26 cellular contexts compared by ENCODE assay signal in the genomic region with DNA sequence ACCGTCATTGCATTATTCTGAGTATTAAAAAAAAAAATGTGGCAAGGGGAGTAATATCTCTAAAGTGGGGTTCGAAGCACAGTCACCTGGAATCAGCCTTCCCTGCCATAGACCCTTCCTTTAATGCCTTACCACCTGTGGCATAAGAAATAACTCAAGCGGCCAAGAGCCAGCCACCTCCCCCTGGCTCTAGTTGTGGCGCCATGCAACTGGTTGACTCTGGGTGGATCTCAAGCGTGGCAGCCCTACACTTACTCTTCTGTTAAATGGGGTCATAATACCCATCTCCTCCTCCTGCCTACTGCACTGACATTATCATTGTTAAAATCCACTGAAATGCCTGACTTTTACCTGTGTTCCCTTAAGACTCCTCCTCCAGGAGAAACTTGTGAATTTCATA.
A peak's percentile ranks its signal among the peaks of the same experiment; 100 is the strongest.
DNase-seq lines count a peak whose midpoint lies in the region; ATAC-seq, FAIRE-seq and TF ChIP-seq lines count a peak whose summit lies in the region.
"Had no signal": no experiment of that assay in that cellular context is flagged by ENCODE, and none has a peak within 500 bp of the region (broad histone marks: within the 10 kb centered on the region; RNA-seq: fewer than 3 reads in every experiment).

No MANE protein-coding gene starts in this region.

- POLR2A ChIA-PET in activated naive CD8-positive, alpha-beta T cell treated with anti-CD3 and anti-CD28 coated beads, Interleukin-2, amount 10 ng/mL, durations not matched to agents 7 days and 5 days (lab: Charles Lee) = no interaction called here
- POLR2A ChIA-PET in HEK293 (lab: Yijun Ruan, JAX) = no interaction called here

- ATAC-seq in activated naive CD8-positive, alpha-beta T cell treated with anti-CD3 and anti-CD28 coated beads, Interleukin-2, amount 10 ng/mL, durations not matched to agents 7 days and 5 days (ENCODE audit: low read depth) = no peak
- ATAC-seq: CD8-positive, alpha-beta T cell; GM12878 had no signal

- H3K4me3 ChIP-seq in HEK293 (ENCODE audit: low read depth, low read length) (no peak overlapping the region), bronchial epithelial cell (ENCODE audit: low read depth, low read length) (no peak overlapping the region), adrenal gland (no peak overlapping the region)
- H3K4me3 ChIP-seq: BLaER1, GM12878, GM23248 had no signal

- WGBS in adrenal gland, 4 donors = 86 to 98% (median 98%) methylated on average over 5 of the region's 5 CpGs

- H3K27me3 Mint-ChIP-seq in activated naive CD8-positive, alpha-beta T cell treated with anti-CD3 and anti-CD28 coated beads, Interleukin-2, amount 10 ng/mL, durations not matched to agents 7 days and 5 days = peaks cover 2% of the 10 kb centered on the region
- peaks cover 8% of the 10 kb centered on the region for H3K27me3 Mint-ChIP-seq in activated naive CD8-positive, alpha-beta T cell treated with anti-CD3 and anti-CD28 coated beads for 36 hours

- FAIRE-seq in bronchial epithelial cell (lab: Jason Lieb, UNC) = peak; percentile 32
- FAIRE-seq: A204.1, D721Med, GM12878, GM19239, H1 had no signal

- peaks cover 9% of the 10 kb centered on the region for H3K4me1 Mint-ChIP-seq in activated naive CD8-positive, alpha-beta T cell treated with anti-CD3 and anti-CD28 coated beads, Interleukin-2, amount 10 ng/mL, durations not matched to agents 7 days and 5 days
- H3K4me1 Mint-ChIP-seq in activated naive CD8-positive, alpha-beta T cell treated with anti-CD3 and anti-CD28 coated beads for 36 hours = peaks cover 8% of the 10 kb centered on the region

- peaks cover 2% of the 10 kb centered on the region for H3K9me3 Mint-ChIP-seq in activated naive CD8-positive, alpha-beta T cell treated with anti-CD3 and anti-CD28 coated beads, Interleukin-2, amount 10 ng/mL, durations not matched to agents 7 days and 5 days
- H3K9me3 Mint-ChIP-seq in activated naive CD8-positive, alpha-beta T cell treated with anti-CD3 and anti-CD28 coated beads for 36 hours = no peaks in the 10 kb centered on the region
- H3K9me3 Mint-ChIP-seq: CD8-positive, alpha-beta T cell had no signal

- TF ChIP-seq POLR2A in adrenal gland (IDR thresholded peaks at IDR 0.05) = no peak

- H3K27ac Mint-ChIP-seq in activated naive CD8-positive, alpha-beta T cell treated with anti-CD3 and anti-CD28 coated beads, Interleukin-2, amount 10 ng/mL, durations not matched to agents 7 days and 5 days = peak overlapping the region; percentile 11
- no peak overlapping the region for H3K27ac Mint-ChIP-seq in activated naive CD8-positive, alpha-beta T cell treated with anti-CD3 and anti-CD28 coated beads for 36 hours
- H3K27ac Mint-ChIP-seq: B cell; CD8-positive, alpha-beta T cell had no signal

- TF ChIP-seq CTCF in HEK293 (tag by site-specific recombination; IDR thresholded peaks at IDR 0.05) (no peak), bronchial epithelial cell (IDR thresholded peaks at IDR 0.05; ENCODE audit: insufficient read depth, low read length, severe bottlenecking) (no peak), adrenal gland (IDR thresholded peaks at IDR 0.05) (no peak)

- H3K27me3 ChIP-seq in bronchial epithelial cell (ENCODE audit: control insufficient read depth, insufficient read depth, low read length) (no peaks in the 10 kb centered on the region), adrenal gland (no peaks in the 10 kb centered on the region)
- H3K27me3 ChIP-seq: BLaER1 had no signal

- no peaks in the 10 kb centered on the region for H3K9me3 ChIP-seq in HEK293 (ENCODE audit: control insufficient read depth, insufficient read depth, low read depth, low read length)
- H3K9me3 ChIP-seq in adrenal gland (replicated peaks in 1 of 3) = no peaks in the 10 kb centered on the region
- H3K9me3 ChIP-seq: BLaER1 had no signal

- no peak for DNase-seq in activated naive CD8-positive, alpha-beta T cell treated with anti-CD3 and anti-CD28 coated beads, Interleukin-2, amount 10 ng/mL, durations not matched to agents 7 days and 5 days
- DNase-seq in activated naive CD8-positive, alpha-beta T cell treated with anti-CD3 and anti-CD28 coated beads for 36 hours = no peak
- DNase-seq in RPMI8226 (peak; percentile 48), bronchial epithelial cell (ENCODE audit: low read depth) (no peak), NOMO-1 (lab: John Stamatoyannopoulos, UW; ENCODE audit: unreplicated experiment in 2 of 2) (no peak), adrenal gland (no peak)
- DNase-seq in activated effector memory CD4-positive, alpha-beta T cell treated with anti-CD3 and anti-CD28 coated beads, Interleukin-2, amount 50 U/mL, for 16 hours = no peak
- DNase-seq: CD4-positive, CD25-positive, alpha-beta regulatory T cell; CD8-positive, alpha-beta T cell; DMS 273 treated with DMSO at 0.1 percent for 48 hours; DMS79; EL; GDM1; GM23248; H7; HCEC 1CT had no signal

- H3K27ac ChIP-seq in HEK293 (ENCODE audit: extremely low read depth, low read depth, low read length) = no peak overlapping the region
- no peak overlapping the region for H3K27ac ChIP-seq in adrenal gland
- H3K27ac ChIP-seq: 22Rv1, BLaER1, C4-2B, GM23248 had no signal

- peaks cover 6% of the 10 kb centered on the region; the same call in 1 of the 2 replicates for H3K4me1 ChIP-seq in HEK293 (ENCODE audit: control insufficient read depth, insufficient read depth, low read length)
- peaks cover 0 to 23% of the 10 kb centered on the region in 2 donors for H3K4me1 ChIP-seq in adrenal gland (replicated peaks in 1 of 2)

- intact Hi-C loops in adrenal gland (cut with DNase I) = loop anchor here in 1 of 2 donors (5.0 to 10.0 kb wide), 2 partner anchors 177 to 270 kb away; a partner anchor contains a TSS

- H3K36me3 ChIP-seq in HEK293 (ENCODE audit: control insufficient read depth in 2 of 2, insufficient read depth in 1 of 2, low read length in 2 of 2) (no peaks in the 10 kb centered on the region), bronchial epithelial cell (ENCODE audit: control insufficient read depth, insufficient read depth, low read length) (peaks cover 16% of the 10 kb centered on the region), adrenal gland (replicated peaks in 1 of 2) (peaks cover 0 to 5% of the 10 kb centered on the region in 2 donors)

- H3K4me3 Mint-ChIP-seq in activated naive CD8-positive, alpha-beta T cell treated with anti-CD3 and anti-CD28 coated beads, Interleukin-2, amount 10 ng/mL, durations not matched to agents 7 days and 5 days = no peak overlapping the region
- no peak overlapping the region for H3K4me3 Mint-ChIP-seq in activated naive CD8-positive, alpha-beta T cell treated with anti-CD3 and anti-CD28 coated beads for 36 hours
- H3K4me3 Mint-ChIP-seq: B cell; CD8-positive, alpha-beta T cell had no signal

- H3K36me3 Mint-ChIP-seq in activated naive CD8-positive, alpha-beta T cell treated with anti-CD3 and anti-CD28 coated beads, Interleukin-2, amount 10 ng/mL, durations not matched to agents 7 days and 5 days = no peaks in the 10 kb centered on the region
- H3K36me3 Mint-ChIP-seq in activated naive CD8-positive, alpha-beta T cell treated with anti-CD3 and anti-CD28 coated beads for 36 hours = no peaks in the 10 kb centered on the region
- H3K36me3 Mint-ChIP-seq: CD8-positive, alpha-beta T cell had no signal

- CTCF ChIA-PET in HEK293 (lab: Yijun Ruan, JAX) = interaction anchor here (0.7 to 0.9 kb wide), 2 partner anchors 337 to 463 kb away, joined by 3 read pairs; no protein-coding TSS in a partner anchor

TF ChIP-seq in HEK293, 187 proteins besides CTCF, POLR2A, EP300 and RAD21:
- TF ChIP-seq SCRT2 (tag by site-specific recombination; IDR thresholded peaks at IDR 0.05) = peak; percentile 71
- TF ChIP-seq SCRT1 (tag by site-specific recombination; IDR thresholded peaks at IDR 0.05; ENCODE audit: borderline replicate concordance) = peak; percentile 76; the same call in 1 of the 2 replicates
- TF ChIP-seq GLI4 (tag by site-specific recombination; IDR thresholded peaks at IDR 0.05) = no peak
